Comparison of ENCODE assay signal across 8 cellular contexts in genomic region chr17:7558544-7559306, GRCh38. TPM values are rescaled to one million over a fixed set of nuclear protein-coding genes. Genes with fewer than 3 reads are reported as not detected.
A peak's percentile ranks its signal among the peaks of the same experiment; 100 is the strongest.
DNase-seq lines count a peak whose midpoint lies in the region; ATAC-seq, FAIRE-seq and TF ChIP-seq lines count a peak whose summit lies in the region.

A gene with protein sequence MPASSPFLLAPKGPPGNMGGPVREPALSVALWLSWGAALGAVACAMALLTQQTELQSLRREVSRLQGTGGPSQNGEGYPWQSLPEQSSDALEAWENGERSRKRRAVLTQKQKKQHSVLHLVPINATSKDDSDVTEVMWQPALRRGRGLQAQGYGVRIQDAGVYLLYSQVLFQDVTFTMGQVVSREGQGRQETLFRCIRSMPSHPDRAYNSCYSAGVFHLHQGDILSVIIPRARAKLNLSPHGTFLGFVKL (plus strand): TSS chr17:7558750. CDS start chr17:7559040, 290 bp downstream.

- DNase-seq in GF-D8 (lab: John Stamatoyannopoulos, UW) (peak; percentile 77), Peyer's patch (peak; percentile 39 to 78 (median 67)), fibroblast of pulmonary artery (ENCODE audit: low read depth) (no peak), COLO829 (ENCODE audit: low spot score) (no peak), HPDE6-E6E7 (ENCODE audit: extremely low spot score) (no peak), GM12892 (ENCODE audit: insufficient read length) (no peak)

- peak within 1 kb of the TSS; percentile 89 for H3K9ac ChIP-seq in parathyroid adenoma

- H3K4me3 ChIP-seq in Peyer's patch (peak within 1 kb of the TSS; percentile 17 to 99 (median 51)), fibroblast of pulmonary artery (replicated peaks; ENCODE audit: low read depth, low read length) (peak within 1 kb of the TSS; percentile 24), parathyroid adenoma (ENCODE audit: low read depth, low read length) (peak within 1 kb of the TSS; percentile 87)

- H3K27ac ChIP-seq in Peyer's patch (peak within 1 kb of the TSS; percentile 89 to 99 (median 93)), parathyroid adenoma (peak within 1 kb of the TSS; percentile 96)

- H3K79me2 ChIP-seq in parathyroid adenoma: peaks cover 16% of the 10 kb centered on the region

- ATAC-seq in GM21526 (IDR thresholded peaks at IDR 0.05; ENCODE audit: low FRiP score, unreplicated experiment): no peak

- peaks cover 0 to 4% (median 0%) of the 10 kb centered on the region in 4 donors for H3K9me3 ChIP-seq in Peyer's patch
- no peaks in the 10 kb centered on the region for H3K9me3 ChIP-seq in parathyroid adenoma (ENCODE audit: control insufficient read depth, low read length)

- H2AFZ ChIP-seq in parathyroid adenoma: peak within 1 kb of the TSS; percentile 93

- H3K36me3 ChIP-seq in Peyer's patch: peaks cover 0 to 6% (median 0%) of the 10 kb centered on the region in 3 donors
- H3K36me3 ChIP-seq in parathyroid adenoma (ENCODE audit: control insufficient read depth, insufficient read depth, low read length): no peaks in the 10 kb centered on the region

- H3K4me2 ChIP-seq in parathyroid adenoma (ENCODE audit: low read length): peak within 1 kb of the TSS; percentile 99

- no peak for TF ChIP-seq CTCF in Peyer's patch (IDR thresholded peaks at IDR 0.05)
- no peak for TF ChIP-seq CTCF in fibroblast of pulmonary artery (IDR thresholded peaks at IDR 0.05; ENCODE audit: low read length, missing control alignments)
- no peak for TF ChIP-seq CTCF in parathyroid adenoma (IDR thresholded peaks at IDR 0.05)

- H3K4me1 ChIP-seq in Peyer's patch (peaks cover 9 to 57% (median 32%) of the 10 kb centered on the region in 4 donors), parathyroid adenoma (peaks cover 31% of the 10 kb centered on the region)

- H3K27me3 ChIP-seq in Peyer's patch (no peaks in the 10 kb centered on the region), parathyroid adenoma (ENCODE audit: control insufficient read depth, insufficient read depth, low read length) (no peaks in the 10 kb centered on the region)

- no peak for TF ChIP-seq POLR2A in Peyer's patch (IDR thresholded peaks at IDR 0.05)
- no peak for TF ChIP-seq POLR2A in GM12892 (IDR thresholded peaks at IDR 0.05; ENCODE audit: low read depth, low read length)

- no peak for FAIRE-seq in GM12892 (lab: Jason Lieb, UNC)

RNA-seq across cellular contexts. Expression of the gene that starts here (rescaled TPM):
- 10 to 100 TPM in 3 of 4 donors, 1 to 10 TPM in 1; 5.0 to 54.4 (median 38.7) TPM for total RNA-seq in Peyer's patch
- 4.5 TPM for polyA plus RNA-seq in GM12892 (2012; ENCODE audit: missing spikeins)

Comparison
In these comparisons a context has a peak if more than half of its experiments do, and no peak if none do; other contexts are left out.
1. DNase-seq: peak in GF-D8 (single experiment) and Peyer's patch (3 of 3); none in fibroblast of pulmonary artery (single experiment), COLO829 (single experiment), HPDE6-E6E7 (single experiment) and GM12892 (single experiment).
2. H3K4me3 ChIP-seq: peak in every context shown above with its lines; median percentile 87 in parathyroid adenoma; 51 in Peyer's patch; 24 in fibroblast of pulmonary artery.